Comparison of ENCODE assay signal across 27 cellular contexts in the genomic region with DNA sequence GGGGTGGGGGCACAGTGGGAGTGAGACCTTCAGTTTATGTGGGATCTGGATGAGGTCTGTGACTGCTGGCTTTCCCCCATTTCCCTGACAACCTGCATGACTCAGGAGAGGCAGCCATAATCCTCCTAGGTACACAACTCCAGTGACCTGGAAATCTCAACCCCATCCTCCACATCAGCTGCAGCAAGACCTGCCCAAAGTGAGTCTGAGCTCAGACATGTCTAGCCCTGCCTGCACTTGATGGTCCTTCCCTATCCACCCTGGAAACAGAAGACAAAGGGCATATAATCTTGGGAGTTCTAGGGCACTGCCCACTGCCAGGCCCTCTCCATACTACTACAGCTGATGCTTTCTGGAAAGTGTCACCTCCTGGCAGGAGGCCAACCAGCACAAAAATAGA.
"Had no signal": no experiment of that assay in that cellular context is flagged by ENCODE, and none has a peak within 500 bp of the region (broad histone marks: within the 10 kb centered on the region; RNA-seq: fewer than 3 reads in every experiment).

No MANE protein-coding gene starts in this region.

- H3K4me3 Mint-ChIP-seq: immature natural killer cell; natural killer cell treated with Interleukin-12 subunit alpha and Interleukin-12 subunit beta and Interleukin-15 and Interleukin-18, amount 100 ng/mL, for 72 hours; neural progenitor cell; stimulated activated memory B cell treated with anti-CD40 and anti-IgM and Interleukin-4, amounts not matched to agents 10 μg/mL and 1 μg/mL and 100 μg/mL, for 72 hours; stimulated activated naive CD8-positive, alpha-beta T cell treated with anti-CD3 and anti-CD28 coated beads, Interleukin-15, Interleukin-2, amounts not matched to agents 100 ng/mL and 50 ng/mL, for 24 hours had no signal

- DNase-seq: cortex of kidney; dorsolateral prefrontal cortex; effector CD8-positive, alpha-beta T cell; esophagus squamous epithelium; foreskin fibroblast; immature natural killer cell; left cardiac atrium; left ventricle myocardium inferior; lower lobe of right lung; mesenchymal stem cell; midbrain; occipital lobe; right lobe of liver; spleen; stimulated activated CD4-positive, alpha-beta T cell treated with anti-CD3 and anti-CD28 coated beads, Interleukin-15, amount 100 ng/mL, for 24 hours; stimulated activated CD4-positive, alpha-beta T cell treated with anti-CD3 and anti-CD28 coated beads, Interleukin-1b, Interleukin-23, amount 100 ng/mL, for 48 hours; stimulated activated CD4-positive, alpha-beta T cell treated with anti-CD3 and anti-CD28 coated beads, Interleukin-4, amount 100 ng/mL, for 24 hours; tibial artery; upper lobe of left lung; uterus had no signal

- H3K9me3 ChIP-seq: esophagus squamous epithelium, lower lobe of right lung, prostate gland, right lobe of liver, upper lobe of left lung, uterus had no signal

- H3K36me3 ChIP-seq: esophagus squamous epithelium, left ventricle myocardium inferior, lower lobe of right lung, neural progenitor cell, prostate gland, right lobe of liver, spleen, tibial artery, upper lobe of left lung, uterus had no signal

- H3K4me3 ChIP-seq: dorsolateral prefrontal cortex, esophagus squamous epithelium, left ventricle myocardium inferior, lower lobe of right lung, neural progenitor cell, prostate gland, right lobe of liver, spleen, tibial artery, upper lobe of left lung, uterus had no signal

- H2AFZ ChIP-seq: neural progenitor cell, parathyroid adenoma had no signal

- H3K4me1 ChIP-seq: esophagus squamous epithelium, left ventricle myocardium inferior, lower lobe of right lung, neural progenitor cell, parathyroid adenoma, prostate gland, right lobe of liver, spleen, tibial artery, upper lobe of left lung, uterus had no signal

- H3K79me2 ChIP-seq: parathyroid adenoma had no signal

- H3K27ac Mint-ChIP-seq: immature natural killer cell; natural killer cell treated with Interleukin-12 subunit alpha and Interleukin-12 subunit beta and Interleukin-15 and Interleukin-18, amount 100 ng/mL, for 72 hours; neural progenitor cell; stimulated activated memory B cell treated with anti-CD40 and anti-IgM and Interleukin-4, amounts not matched to agents 10 μg/mL and 1 μg/mL and 100 μg/mL, for 72 hours; stimulated activated naive CD8-positive, alpha-beta T cell treated with anti-CD3 and anti-CD28 coated beads, Interleukin-15, Interleukin-2, amounts not matched to agents 100 ng/mL and 50 ng/mL, for 24 hours had no signal

- H3K4me1 Mint-ChIP-seq: immature natural killer cell; stimulated activated memory B cell treated with anti-CD40 and anti-IgM and Interleukin-4, amounts not matched to agents 10 μg/mL and 1 μg/mL and 100 μg/mL, for 72 hours had no signal

- H3K27me3 Mint-ChIP-seq: stimulated activated memory B cell treated with anti-CD40 and anti-IgM and Interleukin-4, amounts not matched to agents 10 μg/mL and 1 μg/mL and 100 μg/mL, for 72 hours had no signal

- H3K36me3 Mint-ChIP-seq: immature natural killer cell; natural killer cell treated with Interleukin-12 subunit alpha and Interleukin-12 subunit beta and Interleukin-15 and Interleukin-18, amount 100 ng/mL, for 72 hours; neural progenitor cell; stimulated activated memory B cell treated with anti-CD40 and anti-IgM and Interleukin-4, amounts not matched to agents 10 μg/mL and 1 μg/mL and 100 μg/mL, for 72 hours had no signal

- H3K9ac ChIP-seq: neural progenitor cell, parathyroid adenoma had no signal

- H3K27me3 ChIP-seq: dorsolateral prefrontal cortex, esophagus squamous epithelium, neural progenitor cell, right lobe of liver, spleen, tibial artery, upper lobe of left lung, uterus had no signal

- H3K27ac ChIP-seq: dorsolateral prefrontal cortex, epithelial cell of prostate, esophagus squamous epithelium, left ventricle myocardium inferior, lower lobe of right lung, neural progenitor cell, parathyroid adenoma, prostate gland, right lobe of liver, spleen, tibial artery, upper lobe of left lung, uterus had no signal

- H3K4me2 ChIP-seq: neural progenitor cell had no signal
